Comparison of ENCODE assay signal across 28 cellular contexts in the genomic region with DNA sequence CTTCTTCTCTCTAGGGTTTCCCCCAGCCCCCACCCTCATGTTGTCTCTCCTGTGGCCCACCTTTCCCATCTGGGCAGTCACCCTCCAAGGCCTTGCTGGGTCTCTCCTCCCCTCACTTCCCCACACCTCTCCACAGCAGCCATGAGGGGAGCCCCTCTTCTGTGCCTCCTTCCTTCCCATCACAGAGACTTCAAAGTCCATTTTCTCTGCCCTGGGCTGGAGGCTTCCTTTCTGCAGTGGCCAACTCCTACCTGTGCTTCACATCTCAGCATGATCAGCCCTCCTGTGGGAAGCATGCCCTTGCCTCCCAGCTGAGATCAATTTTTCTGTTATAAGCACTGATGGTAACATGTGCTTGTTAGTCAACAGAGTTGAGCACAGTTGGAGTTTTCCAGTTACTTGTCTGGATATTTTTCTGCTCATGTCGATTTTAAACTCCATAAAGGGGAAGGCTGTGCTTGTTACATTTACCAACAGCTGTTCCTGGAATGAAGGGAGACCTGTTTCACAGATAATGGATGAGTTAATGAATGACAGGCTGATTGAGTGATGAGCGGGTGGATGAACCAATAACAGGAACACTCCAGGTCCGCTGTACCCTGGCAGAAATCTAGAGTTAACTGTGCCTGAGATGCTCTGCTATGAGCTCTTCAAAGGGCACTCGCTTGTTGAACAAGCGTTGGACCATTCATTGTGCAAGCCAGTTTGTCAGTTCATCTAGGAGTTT.
DNase-seq lines count a peak whose midpoint lies in the region; ATAC-seq and TF ChIP-seq lines count a peak whose summit lies in the region.
"Had no signal": no experiment of that assay in that cellular context is flagged by ENCODE, and none has a peak within 500 bp of the region (broad histone marks: within the 10 kb centered on the region; RNA-seq: fewer than 3 reads in every experiment).

No MANE protein-coding gene starts in this region.

- H3K27me3 ChIP-seq in HCT116 (ENCODE audit: insufficient read depth, low read length) = peaks cover 10% of the 10 kb centered on the region
- H3K27me3 ChIP-seq: gastrocnemius medialis, ovary, right atrium auricular region, upper lobe of right lung had no signal

- peak overlapping the region; percentile 13 for H3K4me3 Mint-ChIP-seq in activated CD4-positive, alpha-beta memory T cell treated with anti-CD3 and anti-CD28 coated beads for 36 hours
- H3K4me3 Mint-ChIP-seq in stimulated activated naive CD8-positive, alpha-beta T cell treated with anti-CD3 and anti-CD28 coated beads, Interleukin-15, amount 100 ng/mL, for 72 hours = no peak overlapping the region
- H3K4me3 Mint-ChIP-seq: CD4-positive, alpha-beta T cell; mesothelial cell of epicardium; naive thymus-derived CD8-positive, alpha-beta T cell had no signal

- no peaks in the 10 kb centered on the region for H3K36me3 Mint-ChIP-seq in activated CD4-positive, alpha-beta memory T cell treated with anti-CD3 and anti-CD28 coated beads for 36 hours
- H3K36me3 Mint-ChIP-seq: mesothelial cell of epicardium; naive thymus-derived CD8-positive, alpha-beta T cell had no signal

- no peaks in the 10 kb centered on the region for H3K9me3 Mint-ChIP-seq in activated CD4-positive, alpha-beta memory T cell treated with anti-CD3 and anti-CD28 coated beads for 36 hours
- no peaks in the 10 kb centered on the region for H3K9me3 Mint-ChIP-seq in stimulated activated naive CD8-positive, alpha-beta T cell treated with anti-CD3 and anti-CD28 coated beads, Interleukin-15, amount 100 ng/mL, for 72 hours
- H3K9me3 Mint-ChIP-seq: CD4-positive, alpha-beta T cell; mesothelial cell of epicardium; naive thymus-derived CD8-positive, alpha-beta T cell had no signal

- peaks cover 0 to 6% of the 10 kb centered on the region in 2 experiments; a peak in 1 of 4 replicates for H3K4me1 ChIP-seq in HCT116 (ENCODE audit: control insufficient read depth in 1 of 2, insufficient read depth in 2 of 2, low read length in 2 of 2)
- H3K4me1 ChIP-seq in mucosa of descending colon (ENCODE audit: low read depth) = no peaks in the 10 kb centered on the region
- H3K4me1 ChIP-seq: gastrocnemius medialis, left ventricle myocardium inferior, right atrium auricular region, upper lobe of right lung had no signal

- H3K4me2 ChIP-seq in HCT116 (ENCODE audit: low read length) = no peak overlapping the region
- H3K4me2 ChIP-seq: hepatocyte had no signal

- POLR2A ChIA-PET in HCT116 (lab: Charles Lee) = no interaction called here
- POLR2A ChIA-PET in activated CD4-positive, alpha-beta memory T cell treated with anti-CD3 and anti-CD28 coated beads for 36 hours (lab: Charles Lee) = no interaction called here

- TF ChIP-seq CTCF in HCT116 (IDR thresholded peaks at IDR 0.05 in 2 of 3, conservative IDR thresholded peaks at IDR 0.05 in 1 of 3; ENCODE audit: borderline replicate concordance in 1 of 3, insufficient read depth in 1 of 3, low read depth in 2 of 3, low read length in 2 of 3) (no peak), mucosa of descending colon (IDR thresholded peaks at IDR 0.05) (no peak)

- H2AFZ ChIP-seq in HCT116 (ENCODE audit: low read depth, low read length, poor library complexity, severe bottlenecking) = no peak overlapping the region
- H2AFZ ChIP-seq: hepatocyte had no signal

- RAD21 ChIA-PET in HCT116 (lab: Charles Lee; ENCODE audit: low non-redundant PET in 1 of 2, low total read pairs in 2 of 2, uncharacterized antibody in 2 of 2, unreplicated experiment in 2 of 2) = no interaction called here

- no peak overlapping the region for H3K9ac ChIP-seq in HCT116 (ENCODE audit: low read length)

- no peak overlapping the region for H3K27ac ChIP-seq in HCT116 (ENCODE audit: low read depth, low read length)
- H3K27ac ChIP-seq: gastrocnemius medialis, hepatocyte, left ventricle myocardium inferior, ovary, right atrium auricular region, RWPE1, upper lobe of right lung had no signal

- intact Hi-C loops in HCT116 (cut with micrococcal nuclease) = no loop called here
- intact Hi-C loops in activated CD4-positive, alpha-beta memory T cell treated with anti-CD3 and anti-CD28 coated beads for 36 hours (cut with micrococcal nuclease) = loop anchor here (10.0 kb wide), 1 partner anchor 886 kb away; no protein-coding TSS in a partner anchor
- intact Hi-C loops in mucosa of descending colon (cut with DNase I, micrococcal nuclease) = no loop called here

- H3K9me3 ChIP-seq in HCT116 (ENCODE audit: control insufficient read depth in 1 of 2, insufficient read depth in 1 of 2, low read depth in 1 of 2, low read length in 2 of 2) (no peaks in the 10 kb centered on the region), mucosa of descending colon (no peaks in the 10 kb centered on the region)
- H3K9me3 ChIP-seq: gastrocnemius medialis, left ventricle myocardium inferior, ovary, right atrium auricular region, upper lobe of right lung had no signal

- H3K4me1 Mint-ChIP-seq in activated CD4-positive, alpha-beta memory T cell treated with anti-CD3 and anti-CD28 coated beads for 36 hours (ENCODE audit: low read depth) = peaks cover 17% of the 10 kb centered on the region
- peaks cover 4% of the 10 kb centered on the region for H3K4me1 Mint-ChIP-seq in stimulated activated naive CD8-positive, alpha-beta T cell treated with anti-CD3 and anti-CD28 coated beads, Interleukin-15, amount 100 ng/mL, for 72 hours
- H3K4me1 Mint-ChIP-seq: mesothelial cell of epicardium had no signal

- no peak for TF ChIP-seq RAD21 in HCT116 (IDR thresholded peaks at IDR 0.05; ENCODE audit: low read depth)

- H3K27me3 Mint-ChIP-seq in activated CD4-positive, alpha-beta memory T cell treated with anti-CD3 and anti-CD28 coated beads for 36 hours = peaks cover 16% of the 10 kb centered on the region
- H3K27me3 Mint-ChIP-seq in stimulated activated naive CD8-positive, alpha-beta T cell treated with anti-CD3 and anti-CD28 coated beads, Interleukin-15, amount 100 ng/mL, for 72 hours = peaks cover 50% of the 10 kb centered on the region

- CTCF ChIA-PET in HCT116 (lab: Charles Lee) = interaction anchor here (1.3 kb wide), 1 partner anchor 10 kb away, joined by 5 read pairs; no protein-coding TSS in a partner anchor
- CTCF ChIA-PET in activated CD4-positive, alpha-beta memory T cell treated with anti-CD3 and anti-CD28 coated beads for 36 hours (lab: Charles Lee) = no interaction called here

- no TSS peak for BruUV-seq in HCT116 (replicated peaks; lab: Mats Ljungman, UMichigan)

- H3K27ac Mint-ChIP-seq in activated CD4-positive, alpha-beta memory T cell treated with anti-CD3 and anti-CD28 coated beads for 36 hours = peak overlapping the region; percentile 59
- peak overlapping the region in 1 of 2 donors; percentile 16 for H3K27ac Mint-ChIP-seq in stimulated activated naive CD8-positive, alpha-beta T cell treated with anti-CD3 and anti-CD28 coated beads, Interleukin-15, amount 100 ng/mL, for 72 hours
- H3K27ac Mint-ChIP-seq: CD4-positive, alpha-beta T cell; mesothelial cell of epicardium had no signal

- no peaks in the 10 kb centered on the region for H3K79me2 ChIP-seq in HCT116 (ENCODE audit: insufficient read depth, low read length)
- H3K79me2 ChIP-seq: hepatocyte had no signal

- H4K20me1 ChIP-seq in HCT116 (ENCODE audit: insufficient read depth) = no peaks in the 10 kb centered on the region

- no peak for TF ChIP-seq POLR2A in HCT116 (IDR thresholded peaks at IDR 0.05; ENCODE audit: borderline replicate concordance, extremely low read depth, insufficient read depth, insufficient read length)

- no peak for DNase-seq in HCT116 (ENCODE audit: low read depth, low spot score)
- no peak for DNase-seq in activated CD4-positive, alpha-beta memory T cell treated with anti-CD3 and anti-CD28 coated beads for 36 hours
- DNase-seq in mucosa of descending colon = no peak
- no peak for DNase-seq in stimulated activated naive CD8-positive, alpha-beta T cell treated with anti-CD3 and anti-CD28 coated beads, Interleukin-15, amount 100 ng/mL, for 72 hours
- DNase-seq in HK-2 (ENCODE audit: unreplicated experiment) = no peak
- DNase-seq: activated CD4-positive, alpha-beta T cell treated with anti-CD3 and anti-CD28 coated beads, Interleukin-2, amount 50 U/mL, for 4 hours; activated effector memory CD4-positive, alpha-beta T cell treated with Interleukin-2 at 50 U/mL for 16 hours; CD4-positive, alpha-beta T cell; central memory CD4-positive, alpha-beta T cell; DMS 273 treated with DMSO at 0.1 percent for 48 hours; gastrocnemius medialis; left ventricle myocardium inferior; naive thymus-derived CD8-positive, alpha-beta T cell; NCI-H1105 treated with DMSO at 0.1 percent for 48 hours; NCI-H2081; NCI-H345; NCI-H748 treated with DMSO at 0.1 percent for 48 hours; ovary; stimulated activated CD4-positive, alpha-beta T cell treated with anti-CD3 and anti-CD28 coated beads, Interleukin-2, amount 100 ng/mL, for 24 hours; substantia nigra; T-helper 1 cell; upper lobe of right lung had no signal

- H3K36me3 ChIP-seq in HCT116 (ENCODE audit: control insufficient read depth in 1 of 2, insufficient read depth in 2 of 2, low read length in 2 of 2) (no peaks in the 10 kb centered on the region), mucosa of descending colon (ENCODE audit: low read depth) (no peaks in the 10 kb centered on the region)
- H3K36me3 ChIP-seq: gastrocnemius medialis, left ventricle myocardium inferior, ovary, right atrium auricular region, upper lobe of right lung had no signal

- no peak overlapping the region for H3K4me3 ChIP-seq in HCT116 (replicated peaks in 1 of 2; ENCODE audit: low read depth in 1 of 2, low read length in 2 of 2)
- H3K4me3 ChIP-seq in mucosa of descending colon = no peak overlapping the region
- H3K4me3 ChIP-seq: gastrocnemius medialis, hepatocyte, left ventricle myocardium inferior, ovary, right atrium auricular region, upper lobe of right lung had no signal

- peak; percentile 54 for ATAC-seq in HCT116
- peak; percentile 78 for ATAC-seq in mucosa of descending colon
- peak; percentile 36 for ATAC-seq in stimulated activated naive CD8-positive, alpha-beta T cell treated with anti-CD3 and anti-CD28 coated beads, Interleukin-15, amount 100 ng/mL, for 72 hours
- ATAC-seq in HG03097 (IDR thresholded peaks at IDR 0.05; ENCODE audit: low FRiP score, unreplicated experiment) = no peak
- no peak for ATAC-seq in HG03045 (IDR thresholded peaks at IDR 0.05; ENCODE audit: unreplicated experiment)
- ATAC-seq: gastrocnemius medialis; naive thymus-derived CD8-positive, alpha-beta T cell; upper lobe of right lung had no signal

- H3K9me2 ChIP-seq in HCT116 (ENCODE audit: insufficient read depth) = no peaks in the 10 kb centered on the region

TF ChIP-seq in HCT116, 20 proteins besides CTCF, POLR2A, EP300 and RAD21 (continues in another document):
- TF ChIP-seq, protein P1, sequence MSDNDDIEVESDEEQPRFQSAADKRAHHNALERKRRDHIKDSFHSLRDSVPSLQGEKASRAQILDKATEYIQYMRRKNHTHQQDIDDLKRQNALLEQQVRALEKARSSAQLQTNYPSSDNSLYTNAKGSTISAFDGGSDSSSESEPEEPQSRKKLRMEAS (IDR thresholded peaks at IDR 0.05) = no peak
- no peak for TF ChIP-seq ELF1 (IDR thresholded peaks at IDR 0.05; ENCODE audit: borderline replicate concordance, low read depth)
- no peak for TF ChIP-seq EGR1 (IDR thresholded peaks at IDR 0.05; ENCODE audit: low read depth)
- TF ChIP-seq ZFX (IDR thresholded peaks at IDR 0.05) = no peak
- no peak for TF ChIP-seq FOSL1 (IDR thresholded peaks at IDR 0.05; ENCODE audit: low read depth)
- no peak for TF ChIP-seq CEBPB (IDR thresholded peaks at IDR 0.05; ENCODE audit: low read depth)
- no peak for TF ChIP-seq SRF (IDR thresholded peaks at IDR 0.05; ENCODE audit: low read depth)

Comparison
In these comparisons a context has a peak if more than half of its experiments do, and no peak if none do; other contexts are left out.
1. ATAC-seq: peak in HCT116 (single experiment), mucosa of descending colon (single experiment) and stimulated activated naive CD8-positive, alpha-beta T cell treated with anti-CD3 and anti-CD28 coated beads, Interleukin-15, amount 100 ng/mL, for 72 hours (single experiment); none in HG03097 (single experiment) and HG03045 (single experiment).